In the genomic region with DNA sequence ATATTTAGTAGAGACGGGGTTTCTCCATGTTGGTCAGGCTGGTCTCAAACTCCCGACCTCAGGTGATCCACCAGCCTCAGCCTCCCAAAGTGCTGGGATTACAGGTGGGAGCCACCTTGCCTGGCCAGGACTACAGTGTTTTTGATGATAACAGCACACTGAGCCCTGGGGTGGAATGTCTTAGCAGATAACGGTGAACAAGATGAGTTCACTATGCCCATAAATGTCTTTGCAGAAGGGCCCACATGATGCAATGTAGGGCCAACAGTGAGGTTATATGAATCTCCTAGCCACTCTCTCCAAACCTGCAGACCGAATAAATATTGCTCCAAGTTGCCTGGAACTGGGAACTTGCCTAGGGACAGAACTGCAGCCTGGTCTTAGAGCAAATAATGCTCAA, we compare ENCODE assay signal across 39 cellular contexts.
"Had no signal": no experiment of that assay in that cellular context is flagged by ENCODE, and none has a peak within 500 bp of the region (broad histone marks: within the 10 kb centered on the region; RNA-seq: fewer than 3 reads in every experiment).

No MANE protein-coding gene starts in this region.

- H3K9me3 ChIP-seq: ascending aorta had no signal

- FAIRE-seq: bronchial epithelial cell, TTC549 had no signal

- H3K27me3 ChIP-seq: ascending aorta, cardiac muscle cell had no signal

- H3K4me3 ChIP-seq: ascending aorta, cardiac muscle cell had no signal

- H3K4me3 Mint-ChIP-seq: activated CD4-positive, alpha-beta memory T cell treated with anti-CD3 and anti-CD28 coated beads, Interleukin-2, amount 10 ng/mL, durations not matched to agents 7 days and 5 days; activated CD4-positive, alpha-beta T cell treated with anti-CD3 and anti-CD28 coated beads for 36 hours; activated CD4-positive, alpha-beta T cell treated with anti-CD3 and anti-CD28 coated beads, Interleukin-2, amount 10 ng/mL, durations not matched to agents 7 days and 5 days; activated CD8-positive, alpha-beta memory T cell treated with anti-CD3 and anti-CD28 coated beads, Interleukin-2, amount 10 ng/mL, durations not matched to agents 7 days and 5 days; activated CD8-positive, alpha-beta T cell treated with anti-CD3 and anti-CD28 coated beads, Interleukin-2, amount 10 ng/mL, durations not matched to agents 7 days and 5 days; activated naive CD4-positive, alpha-beta T cell treated with anti-CD3 and anti-CD28 coated beads, Interleukin-2, amount 10 ng/mL, durations not matched to agents 7 days and 5 days; activated naive CD4-positive, alpha-beta T cell treated with anti-CD3 and anti-CD28 coated beads, Interleukin-2, amount 50 U/mL, for 24 hours; activated naive CD8-positive, alpha-beta T cell; activated naive CD8-positive, alpha-beta T cell treated with anti-CD3 and anti-CD28 coated beads, Interleukin-2, amount 10 ng/mL, durations not matched to agents 7 days and 5 days; activated naive CD8-positive, alpha-beta T cell treated with anti-CD3 and anti-CD28 coated beads, Interleukin-2, amount 50 U/mL, for 24 hours; activated T-cell treated with anti-CD3 and anti-CD28 coated beads, Interleukin-2, amount 50 U/mL, for 24 hours; brain; central memory CD8-positive, alpha-beta T cell; T-helper 1 cell treated with Interleukin-12 subunit alpha and Interleukin-12 subunit beta and Interleukin-4 antibody, amounts not matched to agents 30 μg/mL and 1 μg/mL, for 36 hours; T-helper 2 cell treated with Interferon-gamma antibody and Interleukin-4, amounts not matched to agents 5 μg/mL and 100 μg/mL, for 36 hours had no signal

- ATAC-seq: activated CD4-positive, alpha-beta T cell treated with anti-CD3 and anti-CD28 coated beads for 36 hours; activated CD4-positive, CD25-positive, alpha-beta regulatory T cell treated with anti-CD3 and anti-CD28 coated beads, Interleukin-2, amount 50 U/mL, for 24 hours; activated CD8-positive, alpha-beta memory T cell treated with anti-CD3 and anti-CD28 coated beads, Interleukin-2, amount 10 ng/mL, durations not matched to agents 7 days and 5 days; activated CD8-positive, alpha-beta T cell treated with anti-CD3 and anti-CD28 coated beads, Interleukin-2, amount 10 ng/mL, durations not matched to agents 7 days and 5 days; activated naive CD8-positive, alpha-beta T cell treated with anti-CD3 and anti-CD28 coated beads, Interleukin-2, amount 50 U/mL, for 24 hours had no signal

- H3K27ac Mint-ChIP-seq: activated CD4-positive, alpha-beta memory T cell treated with anti-CD3 and anti-CD28 coated beads, Interleukin-2, amount 10 ng/mL, durations not matched to agents 7 days and 5 days; activated CD4-positive, alpha-beta T cell treated with anti-CD3 and anti-CD28 coated beads for 36 hours; activated CD4-positive, alpha-beta T cell treated with anti-CD3 and anti-CD28 coated beads, Interleukin-2, amount 10 ng/mL, durations not matched to agents 7 days and 5 days; activated CD8-positive, alpha-beta memory T cell treated with anti-CD3 and anti-CD28 coated beads, Interleukin-2, amount 10 ng/mL, durations not matched to agents 7 days and 5 days; activated CD8-positive, alpha-beta T cell treated with anti-CD3 and anti-CD28 coated beads, Interleukin-2, amount 10 ng/mL, durations not matched to agents 7 days and 5 days; activated naive CD4-positive, alpha-beta T cell treated with anti-CD3 and anti-CD28 coated beads, Interleukin-2, amount 10 ng/mL, durations not matched to agents 7 days and 5 days; activated naive CD4-positive, alpha-beta T cell treated with anti-CD3 and anti-CD28 coated beads, Interleukin-2, amount 50 U/mL, for 24 hours; activated naive CD8-positive, alpha-beta T cell; activated naive CD8-positive, alpha-beta T cell treated with anti-CD3 and anti-CD28 coated beads, Interleukin-2, amount 10 ng/mL, durations not matched to agents 7 days and 5 days; activated naive CD8-positive, alpha-beta T cell treated with anti-CD3 and anti-CD28 coated beads, Interleukin-2, amount 50 U/mL, for 24 hours; activated T-cell treated with anti-CD3 and anti-CD28 coated beads, Interleukin-2, amount 50 U/mL, for 24 hours; activated T-helper 2 cell treated with anti-CD3 and anti-CD28 coated beads, Interferon-gamma antibody, Interleukin-2, Interleukin-4, amounts not matched to agents 10 μg/mL and 5 μg/mL and 100 μg/mL, durations not matched to agents 14 hours and 24 hours and 36 hours; brain; T-helper 1 cell treated with Interleukin-12 subunit alpha and Interleukin-12 subunit beta and Interleukin-4 antibody, amounts not matched to agents 30 μg/mL and 1 μg/mL, for 36 hours; T-helper 2 cell treated with Interferon-gamma antibody and Interleukin-4, amounts not matched to agents 5 μg/mL and 100 μg/mL, for 36 hours had no signal

- H3K27me3 Mint-ChIP-seq: activated CD4-positive, alpha-beta memory T cell treated with anti-CD3 and anti-CD28 coated beads, Interleukin-2, amount 10 ng/mL, durations not matched to agents 7 days and 5 days; activated CD4-positive, alpha-beta T cell treated with anti-CD3 and anti-CD28 coated beads for 36 hours; activated naive CD4-positive, alpha-beta T cell treated with anti-CD3 and anti-CD28 coated beads, Interleukin-2, amount 10 ng/mL, durations not matched to agents 7 days and 5 days; activated naive CD4-positive, alpha-beta T cell treated with anti-CD3 and anti-CD28 coated beads, Interleukin-2, amount 50 U/mL, for 24 hours; activated naive CD8-positive, alpha-beta T cell; activated naive CD8-positive, alpha-beta T cell treated with anti-CD3 and anti-CD28 coated beads, Interleukin-2, amount 10 ng/mL, durations not matched to agents 7 days and 5 days; activated T-cell treated with anti-CD3 and anti-CD28 coated beads, Interleukin-2, amount 50 U/mL, for 24 hours had no signal

- H3K27ac ChIP-seq: ascending aorta, cardiac muscle cell, VCaP had no signal

- H3K9me3 Mint-ChIP-seq: activated CD4-positive, alpha-beta memory T cell treated with anti-CD3 and anti-CD28 coated beads, Interleukin-2, amount 10 ng/mL, durations not matched to agents 7 days and 5 days; activated CD4-positive, alpha-beta T cell treated with anti-CD3 and anti-CD28 coated beads, Interleukin-2, amount 10 ng/mL, durations not matched to agents 7 days and 5 days; activated naive CD4-positive, alpha-beta T cell treated with anti-CD3 and anti-CD28 coated beads, Interleukin-2, amount 10 ng/mL, durations not matched to agents 7 days and 5 days; activated T-cell treated with anti-CD3 and anti-CD28 coated beads, Interleukin-2, amount 50 U/mL, for 24 hours; central memory CD8-positive, alpha-beta T cell had no signal

- DNase-seq: activated CD4-positive, alpha-beta memory T cell treated with anti-CD3 and anti-CD28 coated beads, Interleukin-2, amount 10 ng/mL, durations not matched to agents 7 days and 5 days; activated CD4-positive, alpha-beta T cell treated with anti-CD3 and anti-CD28 coated beads for 1 hour; activated CD4-positive, alpha-beta T cell treated with anti-CD3 and anti-CD28 coated beads for 36 hours; activated CD4-positive, alpha-beta T cell treated with anti-CD3 and anti-CD28 coated beads for 48 hours; activated CD4-positive, alpha-beta T cell treated with anti-CD3 and anti-CD28 coated beads, Interleukin-2, amount 10 ng/mL, durations not matched to agents 7 days and 5 days; activated CD4-positive, alpha-beta T cell treated with anti-CD3 and anti-CD28 coated beads, Interleukin-2, amount 50 U/mL, for 48 hours; activated CD4-positive, CD25-positive, alpha-beta regulatory T cell; activated CD8-positive, alpha-beta memory T cell treated with anti-CD3 and anti-CD28 coated beads for 24 hours; activated CD8-positive, alpha-beta memory T cell treated with anti-CD3 and anti-CD28 coated beads, Interleukin-2, amount 10 ng/mL, durations not matched to agents 7 days and 5 days; activated CD8-positive, alpha-beta memory T cell treated with anti-CD3 and anti-CD28 coated beads, Interleukin-2, amount 50 U/mL, for 48 hours; activated CD8-positive, alpha-beta T cell treated with anti-CD3 and anti-CD28 coated beads, Interleukin-2, amount 10 ng/mL, durations not matched to agents 7 days and 5 days; activated effector memory CD4-positive, alpha-beta T cell treated with Interleukin-2 at 50 U/mL for 16 hours; activated gamma-delta T cell; activated naive CD4-positive, alpha-beta T cell treated with anti-CD3 and anti-CD28 coated beads, Interleukin-2, amount 10 ng/mL, durations not matched to agents 7 days and 5 days; activated naive CD4-positive, alpha-beta T cell treated with Interleukin-2 at 50 U/mL for 16 hours; activated naive CD8-positive, alpha-beta T cell treated with anti-CD3 and anti-CD28 coated beads, Interleukin-2, amount 10 ng/mL, durations not matched to agents 7 days and 5 days; activated naive CD8-positive, alpha-beta T cell treated with anti-CD3 and anti-CD28 coated beads, Interleukin-2, amount 50 U/mL, for 24 hours; activated T-cell treated with anti-CD3 and anti-CD28 coated beads, Interleukin-2, amount 50 U/mL, for 24 hours; activated T-cell treated with anti-CD3 and anti-CD28 coated beads, Interleukin-2, amount 50 U/mL, for 48 hours; amygdala; anterior cingulate cortex; caudate nucleus; cerebellar nuclear complex; T-helper 1 cell; T-helper 2 cell; T-helper 9 cell had no signal

- H3K4me1 Mint-ChIP-seq: brain had no signal

- H3K36me3 ChIP-seq: ascending aorta, cardiac muscle cell had no signal

- H3K36me3 Mint-ChIP-seq: activated CD8-positive, alpha-beta memory T cell treated with anti-CD3 and anti-CD28 coated beads, Interleukin-2, amount 10 ng/mL, durations not matched to agents 7 days and 5 days; activated naive CD4-positive, alpha-beta T cell treated with anti-CD3 and anti-CD28 coated beads, Interleukin-2, amount 10 ng/mL, durations not matched to agents 7 days and 5 days; activated naive CD4-positive, alpha-beta T cell treated with anti-CD3 and anti-CD28 coated beads, Interleukin-2, amount 50 U/mL, for 24 hours; activated naive CD8-positive, alpha-beta T cell; activated naive CD8-positive, alpha-beta T cell treated with anti-CD3 and anti-CD28 coated beads, Interleukin-2, amount 10 ng/mL, durations not matched to agents 7 days and 5 days; brain had no signal
